1 cellular context compared by ENCODE assay signal in the genomic region with DNA sequence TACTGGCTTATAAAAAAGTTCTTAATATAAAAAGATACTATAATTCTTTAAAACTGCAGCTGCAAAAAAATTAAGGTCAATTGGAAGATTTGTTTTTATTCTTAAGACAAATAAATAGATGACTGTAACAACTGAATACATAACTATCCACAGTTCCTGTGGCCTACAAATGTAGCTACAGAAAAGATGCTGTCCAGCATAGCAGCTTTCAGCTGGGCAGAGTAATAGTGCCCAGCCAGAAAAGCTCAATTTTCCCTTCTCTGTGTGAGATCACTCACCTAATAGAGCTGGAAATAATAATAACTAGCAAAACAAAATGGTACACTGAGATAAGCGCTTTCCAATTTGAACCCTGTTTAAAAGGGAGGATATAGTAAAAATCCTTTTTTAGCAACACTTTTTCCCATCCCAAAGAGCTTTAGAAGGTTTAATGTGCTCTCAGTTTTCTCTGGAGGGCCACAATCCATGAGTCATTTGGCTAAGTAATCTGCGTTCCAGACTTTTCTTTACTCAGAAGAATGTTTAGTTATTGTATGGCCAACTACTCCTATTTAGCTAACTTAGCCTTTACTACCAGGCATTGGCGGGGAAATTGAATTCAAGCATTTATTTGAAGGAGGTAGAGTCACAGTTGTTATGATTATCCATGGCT.
TF ChIP-seq lines count a peak whose summit lies in the region.

No MANE protein-coding gene starts in this region.

TF ChIP-seq in SK-N-SH, 30 proteins besides CTCF, POLR2A, EP300 and RAD21 (continued from another document):
- TF ChIP-seq, protein P1, sequence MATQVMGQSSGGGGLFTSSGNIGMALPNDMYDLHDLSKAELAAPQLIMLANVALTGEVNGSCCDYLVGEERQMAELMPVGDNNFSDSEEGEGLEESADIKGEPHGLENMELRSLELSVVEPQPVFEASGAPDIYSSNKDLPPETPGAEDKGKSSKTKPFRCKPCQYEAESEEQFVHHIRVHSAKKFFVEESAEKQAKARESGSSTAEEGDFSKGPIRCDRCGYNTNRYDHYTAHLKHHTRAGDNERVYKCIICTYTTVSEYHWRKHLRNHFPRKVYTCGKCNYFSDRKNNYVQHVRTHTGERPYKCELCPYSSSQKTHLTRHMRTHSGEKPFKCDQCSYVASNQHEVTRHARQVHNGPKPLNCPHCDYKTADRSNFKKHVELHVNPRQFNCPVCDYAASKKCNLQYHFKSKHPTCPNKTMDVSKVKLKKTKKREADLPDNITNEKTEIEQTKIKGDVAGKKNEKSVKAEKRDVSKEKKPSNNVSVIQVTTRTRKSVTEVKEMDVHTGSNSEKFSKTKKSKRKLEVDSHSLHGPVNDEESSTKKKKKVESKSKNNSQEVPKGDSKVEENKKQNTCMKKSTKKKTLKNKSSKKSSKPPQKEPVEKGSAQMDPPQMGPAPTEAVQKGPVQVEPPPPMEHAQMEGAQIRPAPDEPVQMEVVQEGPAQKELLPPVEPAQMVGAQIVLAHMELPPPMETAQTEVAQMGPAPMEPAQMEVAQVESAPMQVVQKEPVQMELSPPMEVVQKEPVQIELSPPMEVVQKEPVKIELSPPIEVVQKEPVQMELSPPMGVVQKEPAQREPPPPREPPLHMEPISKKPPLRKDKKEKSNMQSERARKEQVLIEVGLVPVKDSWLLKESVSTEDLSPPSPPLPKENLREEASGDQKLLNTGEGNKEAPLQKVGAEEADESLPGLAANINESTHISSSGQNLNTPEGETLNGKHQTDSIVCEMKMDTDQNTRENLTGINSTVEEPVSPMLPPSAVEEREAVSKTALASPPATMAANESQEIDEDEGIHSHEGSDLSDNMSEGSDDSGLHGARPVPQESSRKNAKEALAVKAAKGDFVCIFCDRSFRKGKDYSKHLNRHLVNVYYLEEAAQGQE (IDR thresholded peaks at IDR 0.05; ENCODE audit: low read depth, low read length), result peak; percentile 88
- TF ChIP-seq FOSL2 (IDR thresholded peaks at IDR 0.05; ENCODE audit: borderline replicate concordance, low read depth), result peak; percentile 22; the same call in 1 of the 2 replicates
